Comparison of ENCODE assay signal across 9 cellular contexts in the genomic region with DNA sequence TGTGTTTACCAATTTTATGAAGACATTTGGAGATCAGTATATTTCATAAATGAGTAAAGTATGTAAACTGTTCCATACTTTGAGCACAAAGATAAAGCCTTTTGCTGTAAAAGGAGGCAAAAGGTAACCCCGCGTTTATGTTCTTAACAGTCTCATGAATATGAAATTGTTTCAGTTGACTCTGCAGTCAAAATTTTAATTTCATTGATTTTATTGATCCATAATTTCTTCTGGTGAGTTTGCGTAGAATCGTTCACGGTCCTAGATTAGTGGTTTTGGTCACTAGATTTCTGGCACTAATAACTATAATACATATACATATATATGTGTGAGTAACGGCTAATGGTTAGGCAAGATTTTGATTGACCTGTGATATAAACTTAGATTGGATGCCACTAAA. TPM values are rescaled to one million over a fixed set of nuclear protein-coding genes. Genes with fewer than 3 reads are reported as not detected.
DNase-seq lines count a peak whose midpoint lies in the region; ATAC-seq and TF ChIP-seq lines count a peak whose summit lies in the region.
"Had no signal": no experiment of that assay in that cellular context is flagged by ENCODE, and none has a peak within 500 bp of the region (broad histone marks: within the 10 kb centered on the region; RNA-seq: fewer than 3 reads in every experiment).

No MANE protein-coding gene starts in this region.

- TF ChIP-seq CTCF in MCF 10A (IDR thresholded peaks at IDR 0.05; ENCODE audit: unreplicated experiment): no peak

- H3K27me3 ChIP-seq in BLaER1 treated with 17β-estradiol and CSF1 and Interleukin-3, amounts not matched to agents 10 nM and 100 nM: peaks cover 24 to 83% (median 68%) of the 10 kb centered on the region in 11 experiments
- H3K27me3 ChIP-seq in muscle layer of duodenum (ENCODE audit: low read depth, low read length): no peaks in the 10 kb centered on the region

- H3K9ac ChIP-seq in BLaER1 treated with 17β-estradiol and CSF1 and Interleukin-3, amounts not matched to agents 10 nM and 100 nM: peak overlapping the region; percentile 84 to 95 (median 91)

- peak overlapping the region; percentile 83 for H3K4me3 Mint-ChIP-seq in MCF 10A (ENCODE audit: unreplicated experiment)

- peaks cover 7% of the 10 kb centered on the region for H3K9me3 Mint-ChIP-seq in MCF 10A (ENCODE audit: unreplicated experiment)

- H3K4me1 ChIP-seq in BLaER1 treated with 17β-estradiol and CSF1 and Interleukin-3, amounts not matched to agents 10 nM and 100 nM: peaks cover 19 to 50% (median 30%) of the 10 kb centered on the region in 10 experiments
- H3K4me1 ChIP-seq in muscle layer of duodenum (ENCODE audit: control insufficient read depth in 1 of 2, insufficient read depth in 2 of 2, low read length in 2 of 2): peaks cover 3 to 4% of the 10 kb centered on the region in 2 donors

- POLR2A ChIA-PET in MCF 10A (lab: Yijun Ruan, JAX): interaction anchor here (0.6 kb wide), 1 partner anchor 37 kb away, joined by 3 read pairs; no protein-coding TSS in a partner anchor

- no peaks in the 10 kb centered on the region for H3K36me3 ChIP-seq in BLaER1 treated with 17β-estradiol and CSF1 and Interleukin-3, amounts not matched to agents 10 nM and 100 nM
- H3K36me3 ChIP-seq in muscle layer of duodenum (ENCODE audit: control insufficient read depth in 1 of 2, insufficient read depth in 2 of 2, low read length in 2 of 2): no peaks in the 10 kb centered on the region

- peak overlapping the region; percentile 63 to 83 (median 80) for H3K4me3 ChIP-seq in BLaER1 treated with 17β-estradiol and CSF1 and Interleukin-3, amounts not matched to agents 10 nM and 100 nM
- peak overlapping the region; percentile 66; the same call in 1 of the 2 replicates for H3K4me3 ChIP-seq in Jurkat, Clone E6-1 (ENCODE audit: low read length)
- H3K4me3 ChIP-seq in muscle layer of duodenum (ENCODE audit: low read depth in 1 of 2, low read length in 2 of 2): peak overlapping the region; percentile 71 to 74

- H4K20me1 ChIP-seq in BLaER1 treated with 17β-estradiol and CSF1 and Interleukin-3, amounts not matched to agents 10 nM and 100 nM: peaks cover 14 to 58% (median 52%) of the 10 kb centered on the region in 11 experiments; a peak in 19 of 22 replicates

- CTCF ChIA-PET in MCF 10A (lab: Yijun Ruan, JAX): no interaction called here

- peak overlapping the region in 4 of 11 experiments; percentile 86 to 93 (median 88); a peak in 8 of 22 replicates for H3K27ac ChIP-seq in BLaER1 treated with 17β-estradiol and CSF1 and Interleukin-3, amounts not matched to agents 10 nM and 100 nM
- H3K27ac ChIP-seq in muscle layer of duodenum (ENCODE audit: low read length): peak overlapping the region; percentile 75

- H3K9me3 ChIP-seq in BLaER1 treated with 17β-estradiol and CSF1 and Interleukin-3, amounts not matched to agents 10 nM and 100 nM (replicated peaks in 1 of 11): peaks cover 0 to 7% (median 0%) of the 10 kb centered on the region in 11 experiments; a peak in 2 of 22 replicates
- no peaks in the 10 kb centered on the region for H3K9me3 ChIP-seq in muscle layer of duodenum (ENCODE audit: control insufficient read depth in 1 of 2, low read length in 2 of 2)

- ATAC-seq in GM21576 (IDR thresholded peaks at IDR 0.05; ENCODE audit: unreplicated experiment) (no peak), GM18517 (IDR thresholded peaks at IDR 0.05; ENCODE audit: unreplicated experiment) (no peak), GM18498 (IDR thresholded peaks at IDR 0.05; ENCODE audit: unreplicated experiment) (no peak)
- ATAC-seq: left lobe of liver had no signal

- intact Hi-C loops in MCF 10A (cut with micrococcal nuclease): no loop called here

- no peaks in the 10 kb centered on the region for H3K4me1 Mint-ChIP-seq in MCF 10A (ENCODE audit: insufficient read depth, unreplicated experiment)

- H3K27me3 Mint-ChIP-seq in MCF 10A (ENCODE audit: insufficient read depth, unreplicated experiment): no peaks in the 10 kb centered on the region

- no TSS peak for BruUV-seq in MCF 10A (replicated peaks; lab: Mats Ljungman, UMichigan)

- no peaks in the 10 kb centered on the region for H3K36me3 Mint-ChIP-seq in MCF 10A (ENCODE audit: insufficient read depth, unreplicated experiment)

- DNase-seq in Jurkat, Clone E6-1 (ENCODE audit: low read depth, low spot score): no peak
- DNase-seq in MCF 10A (ENCODE audit: unreplicated experiment): no peak
- no peak for DNase-seq in stimulated activated naive CD4-positive, alpha-beta T cell (lab: John Stamatoyannopoulos, UW)

- H3K27ac Mint-ChIP-seq in MCF 10A (ENCODE audit: low read depth, unreplicated experiment): peak overlapping the region; percentile 7

- peak overlapping the region; percentile 56 to 77 (median 64) for H3K4me2 ChIP-seq in BLaER1 treated with 17β-estradiol and CSF1 and Interleukin-3, amounts not matched to agents 10 nM and 100 nM

RNA-seq across cellular contexts. Expression of gene FMR1, which starts 1.9 kb away (rescaled TPM):
- 24.7 TPM for polyA plus RNA-seq in Jurkat, Clone E6-1 (2012; ENCODE audit: insufficient read depth, insufficient read length)
- total RNA-seq in MCF 10A (2022): 34.2 and 35.3 TPM in 2 replicates
